9 cellular contexts compared by ENCODE assay signal in genomic region chr7:93442478-93443224, GRCh38.
DNase-seq lines count a peak whose midpoint lies in the region; ATAC-seq and TF ChIP-seq lines count a peak whose summit lies in the region.
"Had no signal": no experiment of that assay in that cellular context is flagged by ENCODE, and none has a peak within 500 bp of the region (broad histone marks: within the 10 kb centered on the region; RNA-seq: fewer than 3 reads in every experiment).

No MANE protein-coding gene starts in this region.

- ATAC-seq in HG02642 (IDR thresholded peaks at IDR 0.05; ENCODE audit: poor library complexity, unreplicated experiment): peak; percentile 87

- DNase-seq in AG09309 (ENCODE audit: low read depth) (no peak), NCI-H748 (lab: John Stamatoyannopoulos, UW; ENCODE audit: unreplicated experiment) (peak; percentile 65), iris pigment epithelial cell (ENCODE audit: low read depth) (peak; percentile 43), stromal cell of bone marrow (ENCODE audit: low read depth) (peak; percentile 2), NCI-H774 (lab: John Stamatoyannopoulos, UW) (no peak)
- DNase-seq in activated T-cell treated with anti-CD3 and anti-CD28 coated beads, Interleukin-2, amount 50 U/mL, for 48 hours: peak; percentile 43 to 50

- no peak overlapping the region for H3K4me3 ChIP-seq in AG09309 (ENCODE audit: control insufficient read depth, low read depth, low read length)
- H3K4me3 ChIP-seq: skin epidermis had no signal

- TF ChIP-seq CTCF in AG09309 (IDR thresholded peaks at IDR 0.05; ENCODE audit: control insufficient read depth, insufficient read depth, low read depth, low read length, missing control alignments): peak; percentile 67
- TF ChIP-seq CTCF in GM12872 (IDR thresholded peaks at IDR 0.05; ENCODE audit: insufficient read depth, low read depth, low read length): peak; percentile 88

Comparison
In these comparisons a context has a peak if more than half of its experiments do, and no peak if none do; other contexts are left out.
1. DNase-seq: peak in NCI-H748 (single experiment), activated T-cell treated with anti-CD3 and anti-CD28 coated beads, Interleukin-2, amount 50 U/mL, for 48 hours (2 of 2), iris pigment epithelial cell (single experiment) and stromal cell of bone marrow (single experiment); none in AG09309 (single experiment) and NCI-H774 (single experiment).